1 cellular context compared by ENCODE assay signal in genomic region chr3:187026321-187026678, GRCh38.
TF ChIP-seq lines count a peak whose summit lies in the region.

No MANE protein-coding gene starts in this region.

TF ChIP-seq in GM23338, 12 proteins besides CTCF, POLR2A, EP300 and RAD21 (continued from another document):
- TF ChIP-seq ZNF462 (CRISPR knock-in tag; IDR thresholded peaks at IDR 0.05), result no peak
- no peak for TF ChIP-seq NANOG (IDR thresholded peaks at IDR 0.05; ENCODE audit: borderline replicate concordance)
- TF ChIP-seq CREB1 (CRISPR knock-in tag; IDR thresholded peaks at IDR 0.05; ENCODE audit: low read depth), result no peak
- TF ChIP-seq STAT1 (IDR thresholded peaks at IDR 0.05; ENCODE audit: unreplicated experiment), result no peak
